ENCODE assay signal across 8 cellular contexts in the genomic region with DNA sequence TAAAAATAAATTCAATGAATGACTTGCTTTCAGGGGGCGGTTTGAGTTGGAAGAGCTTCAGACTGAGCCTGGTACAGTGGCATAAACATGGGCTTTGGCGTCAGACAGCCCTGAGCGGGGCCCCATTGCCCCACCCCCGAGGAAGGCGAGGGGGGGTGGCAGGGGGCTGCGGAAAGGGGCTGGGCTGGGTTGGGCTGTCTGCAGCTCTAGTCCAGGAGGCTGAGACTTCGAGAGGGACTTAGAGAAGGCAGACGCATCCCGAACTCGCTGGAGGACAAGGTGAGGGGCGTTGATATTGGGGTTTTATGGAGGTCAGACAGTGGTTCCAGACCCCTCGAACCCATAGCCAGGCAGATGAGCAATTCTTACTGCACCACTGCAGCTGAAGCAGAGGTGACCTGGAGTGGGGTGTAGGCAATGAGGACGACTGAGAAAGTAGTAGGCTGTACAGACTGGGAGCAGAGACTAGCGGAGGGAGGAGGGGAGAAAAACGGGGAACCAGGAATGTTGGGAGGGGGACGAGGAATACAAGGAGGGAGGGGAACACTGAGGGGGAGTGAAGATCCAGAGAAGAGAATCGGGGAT. TPM values are rescaled to one million over a fixed set of nuclear protein-coding genes. Genes with fewer than 3 reads are reported as not detected.
DNase-seq lines count a peak whose midpoint lies in the region; ATAC-seq, FAIRE-seq and TF ChIP-seq lines count a peak whose summit lies in the region.

A gene with protein sequence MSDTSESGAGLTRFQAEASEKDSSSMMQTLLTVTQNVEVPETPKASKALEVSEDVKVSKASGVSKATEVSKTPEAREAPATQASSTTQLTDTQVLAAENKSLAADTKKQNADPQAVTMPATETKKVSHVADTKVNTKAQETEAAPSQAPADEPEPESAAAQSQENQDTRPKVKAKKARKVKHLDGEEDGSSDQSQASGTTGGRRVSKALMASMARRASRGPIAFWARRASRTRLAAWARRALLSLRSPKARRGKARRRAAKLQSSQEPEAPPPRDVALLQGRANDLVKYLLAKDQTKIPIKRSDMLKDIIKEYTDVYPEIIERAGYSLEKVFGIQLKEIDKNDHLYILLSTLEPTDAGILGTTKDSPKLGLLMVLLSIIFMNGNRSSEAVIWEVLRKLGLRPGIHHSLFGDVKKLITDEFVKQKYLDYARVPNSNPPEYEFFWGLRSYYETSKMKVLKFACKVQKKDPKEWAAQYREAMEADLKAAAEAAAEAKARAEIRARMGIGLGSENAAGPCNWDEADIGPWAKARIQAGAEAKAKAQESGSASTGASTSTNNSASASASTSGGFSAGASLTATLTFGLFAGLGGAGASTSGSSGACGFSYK (plus strand): TSS at position 222 of the 585 bp plus-strand sequence. CDS start 1,587 bp downstream, outside the sequence.

- TF ChIP-seq EP300 in HepG2 (IDR thresholded peaks at IDR 0.05; ENCODE audit: low read depth in 2 of 2, low read length in 2 of 2) (no peak), HepG2 (CRISPR knock-in tag; IDR thresholded peaks at IDR 0.05; ENCODE audit: borderline replicate concordance) (no peak)

- no peaks in the 10 kb centered on the region for H3K9me3 ChIP-seq in BLaER1
- no peaks in the 10 kb centered on the region for H3K9me3 ChIP-seq in KOPT-K1 (ENCODE audit: insufficient read depth, low read length, poor library complexity, severe bottlenecking)
- H3K9me3 ChIP-seq in HepG2 (ENCODE audit: low read length) = no peaks in the 10 kb centered on the region

- peak within 1 kb of the TSS; percentile 79 for H3K4me2 ChIP-seq in BLaER1
- peak within 1 kb of the TSS; percentile 78 for H3K4me2 ChIP-seq in HepG2 (ENCODE audit: low read depth, low read length)

- FAIRE-seq in HepG2 (lab: Jason Lieb, UNC) = no peak

- TF ChIP-seq RAD21 in HepG2 (CRISPR knock-in tag; IDR thresholded peaks at IDR 0.05) = no peak

- H3K27ac ChIP-seq in BLaER1 (0 out of 2 replicates have a peak within 1 kb of the TSS, but pooled peaks have one; percentile 30), KOPT-K1 (ENCODE audit: low read depth, low read length, poor library complexity, severe bottlenecking) (peak within 1 kb of the TSS; percentile 60), HepG2 (ENCODE audit: extremely low read length, insufficient read depth, low read length) (peak within 1 kb of the TSS; percentile 54)

- H3K36me3 ChIP-seq in BLaER1 = peaks cover 19% of the 10 kb centered on the region
- peaks cover 16% of the 10 kb centered on the region; the same call in 1 of the 2 replicates for H3K36me3 ChIP-seq in KOPT-K1 (ENCODE audit: insufficient read depth, low read length)
- H3K36me3 ChIP-seq in HepG2 (replicated peaks in 1 of 2; ENCODE audit: control insufficient read depth in 1 of 2, insufficient read depth in 2 of 2, low read length in 2 of 2) = peaks cover 3 to 17% of the 10 kb centered on the region in 2 experiments; a peak in 4 of 5 replicates

- POLR2A ChIA-PET in HepG2 (lab: Yijun Ruan, JAX) = interaction anchor here (1.3 kb wide), 1 partner anchor 192 kb away, joined by 4 read pairs; a partner anchor contains a TSS

- H3K27me3 ChIP-seq in BLaER1 (peaks cover 64% of the 10 kb centered on the region), HepG2 (ENCODE audit: control insufficient read depth in 1 of 2, insufficient read depth in 2 of 2, low read length in 2 of 2) (no peaks in the 10 kb centered on the region; a peak in 1 of 5 replicates)

- H3K9ac ChIP-seq in BLaER1 (peak within 1 kb of the TSS; percentile 65), HepG2 (ENCODE audit: insufficient read depth, low read depth, low read length) (peak within 1 kb of the TSS; percentile 43)

- ATAC-seq in HepG2 (peak; percentile 28), GM18519 (IDR thresholded peaks at IDR 0.05; ENCODE audit: low FRiP score, unreplicated experiment) (no peak), HG03432 (IDR thresholded peaks at IDR 0.05; ENCODE audit: unreplicated experiment) (no peak)

- no TSS peak for BruUV-seq in HepG2 (replicated peaks; lab: Mats Ljungman, UMichigan)

- no peak for TF ChIP-seq CTCF in HepG2 (CRISPR knock-in tag; IDR thresholded peaks at IDR 0.05)

- peak in 1 of 2 experiments; percentile 46; a peak in 1 of 4 replicates for TF ChIP-seq POLR2A in HepG2 (IDR thresholded peaks at IDR 0.05; ENCODE audit: insufficient read depth in 1 of 2, low read depth in 2 of 2, low read length in 2 of 2)

- 11% methylated on average over 8 of the region's 17 CpGs for WGBS in HepG2 (ENCODE audit: low lambda C conversion rate)

- peaks cover 8% of the 10 kb centered on the region; the same call in 1 of the 2 replicates for H4K20me1 ChIP-seq in BLaER1
- H4K20me1 ChIP-seq in HepG2 (ENCODE audit: insufficient read depth, low read length) = no peaks in the 10 kb centered on the region

- peak; percentile 51 for DNase-seq in activated CD4-positive, alpha-beta T cell treated with anti-CD3 and anti-CD28 coated beads, Interleukin-2, amount 50 U/mL, for 1 hour
- DNase-seq in effector CD4-positive, alpha-beta T cell = peak; percentile 42
- DNase-seq in HepG2 (ENCODE audit: low spot score) = no peak
- DNase-seq in stimulated activated CD4-positive, alpha-beta T cell treated with anti-CD3 and anti-CD28 coated beads, Interleukin-4, amount 100 ng/mL, for 24 hours = peak; percentile 34

- in situ Hi-C loops in HepG2 (cut with HindIII; ENCODE audit: extremely low pct_ligation_motif_present, low pct_unique_long_range_greater_than_20kb) = no loop called here

- peak within 1 kb of the TSS; percentile 27 for H2AFZ ChIP-seq in HepG2 (ENCODE audit: low read length)

- CTCF ChIA-PET in HepG2 (lab: Yijun Ruan, JAX; ENCODE audit: low intra/inter-chr PET ratio, low total read pairs) = no interaction called here

- H3K79me2 ChIP-seq in HepG2 (ENCODE audit: insufficient read depth, low read length) = peaks cover 24% of the 10 kb centered on the region

- intact Hi-C loops in HepG2 (cut with micrococcal nuclease; ENCODE audit: unreplicated experiment) = no loop called here

- H3K4me3 ChIP-seq in BLaER1 (peak within 1 kb of the TSS; percentile 74), HepG2 (replicated peaks in 1 of 3; ENCODE audit: insufficient read depth in 1 of 3, low read depth in 2 of 3, low read length in 3 of 3) (peak within 1 kb of the TSS; percentile 64 to 85 (median 67))

- peaks cover 11% of the 10 kb centered on the region for H3K4me1 ChIP-seq in BLaER1
- H3K4me1 ChIP-seq in HepG2 (ENCODE audit: insufficient read depth, low read length) = peaks cover 20% of the 10 kb centered on the region

TF ChIP-seq in HepG2, 621 proteins besides CTCF, POLR2A, EP300 and RAD21 (continues in another document):
- peak; percentile 45; the same call in 1 of the 2 replicates for TF ChIP-seq HDAC1 (CRISPR knock-in tag; IDR thresholded peaks at IDR 0.05)
- no peak for TF ChIP-seq ARNT (IDR thresholded peaks at IDR 0.05)
- TF ChIP-seq AKAP8 (CRISPR knock-in tag; IDR thresholded peaks at IDR 0.05) = no peak
- no peak for TF ChIP-seq ZNF660 (CRISPR knock-in tag; IDR thresholded peaks at IDR 0.05; ENCODE audit: borderline replicate concordance, low read depth)
- TF ChIP-seq SNAI1 (CRISPR knock-in tag; IDR thresholded peaks at IDR 0.05; ENCODE audit: borderline replicate concordance) = no peak
- 0 out of 2 replicates have a peak, but pooled peaks have one; percentile 23 for TF ChIP-seq KDM2A (CRISPR knock-in tag; IDR thresholded peaks at IDR 0.05; ENCODE audit: borderline replicate concordance, low read depth)
- TF ChIP-seq DNMT1 (CRISPR knock-in tag; IDR thresholded peaks at IDR 0.05) = no peak
- TF ChIP-seq KAT8 (CRISPR knock-in tag; IDR thresholded peaks at IDR 0.05) = no peak
- no peak for TF ChIP-seq FOXP1 (IDR thresholded peaks at IDR 0.05)
- no peak for TF ChIP-seq FOXP1 (CRISPR knock-in tag; IDR thresholded peaks at IDR 0.05)
- TF ChIP-seq SP2 (CRISPR knock-in tag; IDR thresholded peaks at IDR 0.05) = 0 out of 2 replicates have a peak, but pooled peaks have one; percentile 25
- TF ChIP-seq, protein P1, sequence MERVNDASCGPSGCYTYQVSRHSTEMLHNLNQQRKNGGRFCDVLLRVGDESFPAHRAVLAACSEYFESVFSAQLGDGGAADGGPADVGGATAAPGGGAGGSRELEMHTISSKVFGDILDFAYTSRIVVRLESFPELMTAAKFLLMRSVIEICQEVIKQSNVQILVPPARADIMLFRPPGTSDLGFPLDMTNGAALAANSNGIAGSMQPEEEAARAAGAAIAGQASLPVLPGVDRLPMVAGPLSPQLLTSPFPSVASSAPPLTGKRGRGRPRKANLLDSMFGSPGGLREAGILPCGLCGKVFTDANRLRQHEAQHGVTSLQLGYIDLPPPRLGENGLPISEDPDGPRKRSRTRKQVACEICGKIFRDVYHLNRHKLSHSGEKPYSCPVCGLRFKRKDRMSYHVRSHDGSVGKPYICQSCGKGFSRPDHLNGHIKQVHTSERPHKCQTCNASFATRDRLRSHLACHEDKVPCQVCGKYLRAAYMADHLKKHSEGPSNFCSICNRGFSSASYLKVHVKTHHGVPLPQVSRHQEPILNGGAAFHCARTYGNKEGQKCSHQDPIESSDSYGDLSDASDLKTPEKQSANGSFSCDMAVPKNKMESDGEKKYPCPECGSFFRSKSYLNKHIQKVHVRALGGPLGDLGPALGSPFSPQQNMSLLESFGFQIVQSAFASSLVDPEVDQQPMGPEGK (CRISPR knock-in tag; IDR thresholded peaks at IDR 0.05) = peak; percentile 90

RNA-seq across cellular contexts. Expression of the gene that starts here (rescaled TPM):
- 144 and 153 TPM in 2 replicates for total RNA-seq in HepG2 (2016; rRNA removed; fragmentation: Illumina TruSeq; extraction: Trizol)
- 11.4 and 13.5 TPM in 2 replicates for total RNA-seq in HepG2 (2016; cell fraction: cytosol; rRNA removed; fragmentation: Illumina TruSeq; extraction: Trizol; ENCODE audit: low read depth)
- total RNA-seq in HepG2 (2016; cell fraction: insoluble cytoplasmic fraction; rRNA removed; fragmentation: Illumina TruSeq; extraction: Trizol) = 140 and 162 TPM in 2 replicates
- total RNA-seq in HepG2 (2016; cell fraction: membrane; rRNA removed; fragmentation: Illumina TruSeq; extraction: Trizol) = 20.7 and 21.0 TPM in 2 replicates
- total RNA-seq in HepG2 (2016; cell fraction: nucleus; rRNA removed; fragmentation: Illumina TruSeq; extraction: Trizol) = 133 and 156 TPM in 2 replicates
- 142 and 144 TPM in 2 replicates for polyA plus RNA-seq in HepG2 (2011; rRNA removed)
- 120 and 133 TPM in 2 replicates for polyA plus RNA-seq in HepG2 (2011; cell fraction: cytosol; rRNA removed)
- 318 and 419 TPM in 2 replicates for polyA plus RNA-seq in HepG2 (2011; cell fraction: nucleus; rRNA removed)
- polyA plus RNA-seq in HepG2 (2012) = 109 and 144 TPM in 2 replicates
- polyA plus RNA-seq in HepG2 (2016; cell fraction: cytosol; fragmentation: Illumina TruSeq; extraction: Trizol; ENCODE audit: low read depth) = 12.9 and 13.3 TPM in 2 replicates
- 130 and 144 TPM in 2 replicates for polyA plus RNA-seq in HepG2 (2016; cell fraction: insoluble cytoplasmic fraction; fragmentation: Illumina TruSeq; extraction: Trizol; ENCODE audit: low read depth)
- polyA plus RNA-seq in HepG2 (2016; cell fraction: membrane; fragmentation: Illumina TruSeq; extraction: Trizol; ENCODE audit: low read depth) = 15.2 and 17.4 TPM in 2 replicates
- 241 and 244 TPM in 2 replicates for polyA plus RNA-seq in HepG2 (2016; cell fraction: nucleus; fragmentation: Illumina TruSeq; extraction: Trizol; ENCODE audit: insufficient read depth, low read depth)
- polyA minus RNA-seq in HepG2 (2011; rRNA and poly(A)+ RNA removed; ENCODE audit: low replicate concordance) = 48.9 and 65.5 TPM in 2 replicates
- polyA minus RNA-seq in HepG2 (2011; cell fraction: cytosol; rRNA and poly(A)+ RNA removed) = 34.1 and 38.1 TPM in 2 replicates
- polyA minus RNA-seq in HepG2 (2011; cell fraction: nucleus; rRNA and poly(A)+ RNA removed) = 64.3 and 72.0 TPM in 2 replicates
